8 cellular contexts compared by ENCODE assay signal in genomic region chr13:41457589-41458186, GRCh38. TPM values are rescaled to one million over a fixed set of nuclear protein-coding genes. Genes with fewer than 3 reads are reported as not detected.
A peak's percentile ranks its signal among the peaks of the same experiment; 100 is the strongest.
DNase-seq lines count a peak whose midpoint lies in the region; ATAC-seq and TF ChIP-seq lines count a peak whose summit lies in the region.

No MANE protein-coding gene starts in this region.

- peaks cover 52% of the 10 kb centered on the region for H3K4me1 Mint-ChIP-seq in activated naive CD8-positive, alpha-beta T cell (ENCODE audit: low read depth)

- H3K4me1 ChIP-seq in BLaER1, result peaks cover 21% of the 10 kb centered on the region
- H3K4me1 ChIP-seq in Loucy (ENCODE audit: insufficient read depth, low read length, poor library complexity, severe bottlenecking), result peaks cover 30% of the 10 kb centered on the region
- H3K4me1 ChIP-seq in iPS-18a (ENCODE audit: control insufficient read depth, low read depth, low read length), result no peaks in the 10 kb centered on the region
- H3K4me1 ChIP-seq in spleen, result peaks cover 0 to 68% (median 44%) of the 10 kb centered on the region in 6 donors

- H3K36me3 ChIP-seq in BLaER1 (no peaks in the 10 kb centered on the region), Loucy (ENCODE audit: insufficient read depth, low read length) (no peaks in the 10 kb centered on the region), iPS-18a (ENCODE audit: control insufficient read depth, low read depth, low read length) (no peaks in the 10 kb centered on the region), spleen (no peaks in the 10 kb centered on the region)

- peaks cover 57% of the 10 kb centered on the region for H3K27me3 ChIP-seq in BLaER1
- peaks cover 9% of the 10 kb centered on the region for H3K27me3 ChIP-seq in Loucy (ENCODE audit: insufficient read depth, low read length, poor library complexity, severe bottlenecking)
- peaks cover 73% of the 10 kb centered on the region for H3K27me3 ChIP-seq in iPS-18a (ENCODE audit: control insufficient read depth, insufficient read depth, low read length)
- peaks cover 0 to 53% (median 26%) of the 10 kb centered on the region in 7 donors for H3K27me3 ChIP-seq in spleen (replicated peaks in 1 of 7)

- 0 out of 2 replicates have a peak, but pooled peaks cover 12% of the 10 kb centered on the region for H4K20me1 ChIP-seq in BLaER1
- H4K20me1 ChIP-seq in Loucy (ENCODE audit: insufficient read depth, low read length, poor library complexity, severe bottlenecking), result no peaks in the 10 kb centered on the region

- TF ChIP-seq POLR2A in spleen (IDR thresholded peaks at IDR 0.05), result no peak

- no peaks in the 10 kb centered on the region for H3K9me2 ChIP-seq in Loucy (replicated peaks; ENCODE audit: low read depth, low read length)

- H3K4me3 ChIP-seq in BLaER1, result peak overlapping the region; percentile 68
- peak overlapping the region; percentile 70 for H3K4me3 ChIP-seq in Loucy (ENCODE audit: low read length, poor library complexity, severe bottlenecking)
- peak overlapping the region; percentile 54 for H3K4me3 ChIP-seq in iPS-18a (ENCODE audit: low read length)
- peak overlapping the region; percentile 58 to 76 (median 70) for H3K4me3 ChIP-seq in spleen

- H3K27ac ChIP-seq in BLaER1 (no peak overlapping the region), iPS-18a (ENCODE audit: low read length) (no peak overlapping the region), spleen (peak overlapping the region in 7 of 8 donors; percentile 46 to 82 (median 69))

- peaks cover 19% of the 10 kb centered on the region for H3K36me3 Mint-ChIP-seq in activated naive CD8-positive, alpha-beta T cell

- H3K27ac Mint-ChIP-seq in activated naive CD8-positive, alpha-beta T cell, result peak overlapping the region; percentile 46

- 0 to 1% (median 0%) methylated on average over 34 to 56 of the region's 56 CpGs for WGBS in spleen, 5 donors

- peak; percentile 86 for DNase-seq in spleen
- DNase-seq in glomerular visceral epithelial cell (ENCODE audit: extremely low spot score), result no peak
- no peak for DNase-seq in effector CD8-positive, alpha-beta T cell (lab: John Stamatoyannopoulos, UW)

- H3F3A ChIP-seq in Loucy (ENCODE audit: low read depth), result no peaks in the 10 kb centered on the region; the same call in 1 of the 2 replicates

- H2AFZ ChIP-seq in Loucy (ENCODE audit: low read length), result peak overlapping the region; percentile 86

- ATAC-seq in GM21515 (IDR thresholded peaks at IDR 0.05; ENCODE audit: unreplicated experiment), result peak; percentile 25

- TF ChIP-seq CTCF in Loucy (conservative IDR thresholded peaks at IDR 0.05; ENCODE audit: low read length) (no peak), spleen (IDR thresholded peaks at IDR 0.05 in 8 of 11, conservative IDR thresholded peaks at IDR 0.05 in 3 of 11) (no peak)

- H3K4me3 Mint-ChIP-seq in activated naive CD8-positive, alpha-beta T cell, result peak overlapping the region; percentile 97

- intact Hi-C loops in spleen (cut with DNase I; ENCODE audit: low total_unique reads), result no loop called here

- peak overlapping the region; percentile 98 for H3K4me2 ChIP-seq in BLaER1
- peak overlapping the region; percentile 84 for H3K4me2 ChIP-seq in Loucy (ENCODE audit: low read depth, low read length, poor library complexity, severe bottlenecking)

- no peaks in the 10 kb centered on the region for H3K79me2 ChIP-seq in Loucy (ENCODE audit: insufficient read depth, low read length)

- H3K9me3 Mint-ChIP-seq in activated naive CD8-positive, alpha-beta T cell (ENCODE audit: low read depth), result peaks cover 2% of the 10 kb centered on the region

- H3K9ac ChIP-seq in BLaER1, result peak overlapping the region; percentile 35; the same call in 1 of the 2 replicates
- peak overlapping the region; percentile 62 for H3K9ac ChIP-seq in Loucy (ENCODE audit: low read depth, low read length, poor library complexity, severe bottlenecking)
- no peak overlapping the region for H3K9ac ChIP-seq in iPS-18a (ENCODE audit: low read length)

- H3K27me3 Mint-ChIP-seq in activated naive CD8-positive, alpha-beta T cell, result no peaks in the 10 kb centered on the region

- H3K9me3 ChIP-seq in BLaER1 (peaks cover 24% of the 10 kb centered on the region), Loucy (ENCODE audit: insufficient read depth, low read depth, low read length) (no peaks in the 10 kb centered on the region), iPS-18a (ENCODE audit: control insufficient read depth, low read depth, low read length) (no peaks in the 10 kb centered on the region), spleen (no peaks in the 10 kb centered on the region)

RNA-seq across cellular contexts. Expression of gene RGCC, which starts 0.3 kb away (rescaled TPM):
- 10 to 100 TPM; 14.1 to 76.4 (median 33.6) TPM for total RNA-seq in spleen
- 10 to 100 TPM in 2 of 3 donors, 1 to 10 TPM in 1; 5.1 to 14.6 (median 12.2) TPM for polyA plus RNA-seq in spleen

Comparison
In these comparisons a context has a peak if more than half of its experiments do, and no peak if none do; other contexts are left out.
1. H3K27ac ChIP-seq: peak in spleen (7 of 8); none in BLaER1 (single experiment) and iPS-18a (single experiment).
2. Peak in every context shown above with its lines, with median percentiles within 50 percentile points of each other: H3K4me3 ChIP-seq.